ENCODE assay signal across 1 cellular context in the genomic region with DNA sequence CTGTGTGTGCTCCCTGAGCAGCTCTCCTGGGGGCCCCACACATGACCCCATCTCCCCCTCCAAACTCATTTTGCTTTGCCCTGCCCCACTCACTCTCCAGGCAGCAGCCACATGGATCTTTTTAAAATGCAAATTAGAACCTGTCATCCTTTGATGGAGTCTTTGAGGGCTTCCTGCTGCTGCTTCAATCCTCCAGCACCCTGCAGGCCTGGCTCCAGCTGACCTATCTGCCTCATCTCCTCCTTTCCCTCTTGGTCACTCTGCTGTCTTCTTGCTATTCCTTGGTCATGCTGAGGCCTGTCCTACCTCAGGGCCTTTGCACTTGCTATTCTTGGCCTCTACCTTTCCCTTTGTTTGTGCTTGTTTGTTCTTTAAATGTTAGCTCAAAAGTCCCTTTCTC.
TF ChIP-seq lines count a peak whose summit lies in the region.

No MANE protein-coding gene starts in this region.

TF ChIP-seq in GM23338, 12 proteins besides CTCF, POLR2A, EP300 and RAD21 (continued from another document):
- TF ChIP-seq REST (IDR thresholded peaks at IDR 0.05; ENCODE audit: unreplicated experiment): no peak
TF ChIP-seq in GM23338: peak in this region for 0.
